Comparison of ENCODE assay signal across 30 cellular contexts in the genomic region with DNA sequence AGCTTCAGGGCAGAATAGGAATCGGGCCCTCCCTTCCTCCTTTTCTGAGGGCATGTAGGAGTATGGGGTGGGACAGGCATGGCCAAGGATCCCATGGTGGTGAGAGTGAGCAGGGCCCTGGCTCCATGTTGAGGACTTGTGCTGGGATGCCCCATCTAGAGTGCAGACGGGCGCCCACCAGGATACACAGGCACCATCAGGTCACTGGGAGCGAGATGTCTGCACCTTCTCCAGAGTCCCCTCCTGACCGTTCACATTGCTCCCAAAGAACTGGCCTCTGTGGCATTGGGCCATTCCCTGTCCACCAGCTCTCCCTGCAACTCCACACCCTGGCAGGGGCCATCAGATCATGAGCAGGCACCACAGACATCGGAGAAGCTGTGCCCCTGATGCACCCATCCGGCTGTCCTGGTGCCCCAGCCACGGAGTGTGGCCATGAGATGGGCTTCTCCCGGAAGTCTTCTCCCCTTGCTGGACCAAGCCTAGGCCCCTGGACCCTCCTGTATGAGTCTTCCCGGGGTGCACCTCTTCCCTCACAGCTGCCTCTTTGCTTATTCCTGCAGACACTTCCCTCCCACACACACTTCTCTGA.
"Had no signal": no experiment of that assay in that cellular context is flagged by ENCODE, and none has a peak within 500 bp of the region (broad histone marks: within the 10 kb centered on the region; RNA-seq: fewer than 3 reads in every experiment).

No MANE protein-coding gene starts in this region.

- ATAC-seq: activated CD4-positive, CD25-positive, alpha-beta regulatory T cell treated with anti-CD3 and anti-CD28 coated beads, Interleukin-2, amount 50 U/mL, for 24 hours; activated CD8-positive, alpha-beta T cell treated with anti-CD3 and anti-CD28 coated beads for 36 hours; activated T-cell treated with anti-CD3 and anti-CD28 coated beads, Interleukin-2, amount 50 U/mL, for 4 hours; activated T-helper 17 cell treated with anti-CD3 and anti-CD28 coated beads, Interleukin-2, amount 50 U/mL, for 72 hours; body of pancreas; gastroesophageal sphincter; T-helper 17 cell had no signal

- H3K9me3 ChIP-seq: body of pancreas had no signal

- H3K4me1 ChIP-seq: body of pancreas, colonic mucosa, esophagus squamous epithelium, gastroesophageal sphincter had no signal

- H3K27ac Mint-ChIP-seq: activated B cell treated with CpG ODN at 0.5 μM for 24 hours; activated CD8-positive, alpha-beta T cell treated with anti-CD3 and anti-CD28 coated beads for 36 hours; activated naive CD8-positive, alpha-beta T cell; activated T-helper 17 cell treated with anti-CD3 and anti-CD28 coated beads, Interleukin-2, amount 50 U/mL, for 72 hours; endodermal cell; T-helper 17 cell; T-helper 2 cell treated with Interferon-gamma antibody and Interleukin-4, amounts not matched to agents 5 μg/mL and 100 μg/mL, for 36 hours had no signal

- H3K4me3 ChIP-seq: body of pancreas, colonic mucosa, esophagus squamous epithelium, gastroesophageal sphincter had no signal

- H3K36me3 ChIP-seq: colonic mucosa, esophagus squamous epithelium, gastroesophageal sphincter, WERI-Rb-1 had no signal

- H3K36me3 Mint-ChIP-seq: activated naive CD8-positive, alpha-beta T cell had no signal

- H3K4me3 Mint-ChIP-seq: activated B cell treated with CpG ODN at 0.5 μM for 24 hours; activated CD8-positive, alpha-beta T cell treated with anti-CD3 and anti-CD28 coated beads for 36 hours; activated naive CD8-positive, alpha-beta T cell; activated T-cell treated with anti-CD3 and anti-CD28 coated beads, Interleukin-2, amount 50 U/mL, for 4 hours; activated T-helper 17 cell treated with anti-CD3 and anti-CD28 coated beads, Interleukin-2, amount 50 U/mL, for 72 hours; endodermal cell; T-helper 17 cell; T-helper 2 cell treated with Interferon-gamma antibody and Interleukin-4, amounts not matched to agents 5 μg/mL and 100 μg/mL, for 36 hours had no signal

- H3K27me3 Mint-ChIP-seq: activated B cell treated with CpG ODN at 0.5 μM for 24 hours; activated CD8-positive, alpha-beta T cell treated with anti-CD3 and anti-CD28 coated beads for 36 hours; T-helper 17 cell had no signal

- H3K27me3 ChIP-seq: body of pancreas, colonic mucosa, esophagus squamous epithelium had no signal

- H3K27ac ChIP-seq: body of pancreas, colonic mucosa, esophagus squamous epithelium, gastroesophageal sphincter, WERI-Rb-1 had no signal

- H3K4me1 Mint-ChIP-seq: activated B cell treated with CpG ODN at 0.5 μM for 24 hours; activated T-helper 17 cell treated with anti-CD3 and anti-CD28 coated beads, Interleukin-2, amount 50 U/mL, for 72 hours; endodermal cell; T-helper 17 cell had no signal

- DNase-seq: activated B cell treated with CpG ODN at 0.5 μM for 24 hours; activated CD4-positive, alpha-beta T cell treated with anti-CD3 and anti-CD28 coated beads for 48 hours; activated CD4-positive, alpha-beta T cell treated with anti-CD3 and anti-CD28 coated beads, Interleukin-2, amount 50 U/mL, for 1 hour; activated CD4-positive, alpha-beta T cell treated with anti-CD3 and anti-CD28 coated beads, Interleukin-2, amount 50 U/mL, for 48 hours; activated CD8-positive, alpha-beta memory T cell treated with anti-CD3 and anti-CD28 coated beads for 24 hours; activated CD8-positive, alpha-beta T cell treated with anti-CD3 and anti-CD28 coated beads for 36 hours; activated effector memory CD4-positive, alpha-beta T cell treated with Interleukin-2 at 50 U/mL for 16 hours; activated gamma-delta T cell treated with Interleukin-2 at 50 U/mL for 16 hours; activated naive CD4-positive, alpha-beta T cell treated with anti-CD3 and anti-CD28 coated beads, Interleukin-2, amount 50 U/mL, for 16 hours; activated naive CD4-positive, alpha-beta T cell treated with Interleukin-2 at 50 U/mL for 16 hours; activated T-cell treated with anti-CD3 and anti-CD28 coated beads, Interleukin-2, amount 50 U/mL, for 4 hours; amniotic stem cell; anterior cingulate cortex; body of pancreas; central memory CD4-positive, alpha-beta T cell; cerebellar nuclear complex; colonic mucosa; effector CD8-positive, alpha-beta T cell; endodermal cell; esophagus squamous epithelium; foreskin melanocyte; T-helper 1 cell; T-helper 17 cell; T1000 had no signal
